18 cellular contexts compared by ENCODE assay signal in the genomic region with DNA sequence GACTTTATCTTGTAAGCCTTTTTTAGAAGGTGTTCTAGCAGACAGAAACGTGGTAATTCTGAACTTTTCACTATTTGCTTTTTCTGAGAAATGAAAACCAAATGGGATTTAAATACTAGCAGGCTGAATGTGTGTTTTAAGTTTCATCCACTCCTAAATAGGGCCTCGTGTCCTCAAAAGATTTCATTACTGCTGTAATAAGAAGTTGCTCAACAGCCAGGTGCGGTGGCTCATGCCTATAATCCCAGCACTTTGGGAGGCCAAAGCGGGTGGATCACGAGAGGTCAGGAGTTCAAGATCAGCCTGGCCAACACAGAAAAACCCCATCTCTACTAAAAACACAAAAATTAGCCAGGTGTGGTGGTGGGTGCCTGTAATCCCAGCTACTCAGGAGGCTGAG. TPM values are rescaled to one million over a fixed set of nuclear protein-coding genes. Genes with fewer than 3 reads are reported as not detected.
A peak's percentile ranks its signal among the peaks of the same experiment; 100 is the strongest.
DNase-seq lines count a peak whose midpoint lies in the region; ATAC-seq and TF ChIP-seq lines count a peak whose summit lies in the region.
"Had no signal": no experiment of that assay in that cellular context is flagged by ENCODE, and none has a peak within 500 bp of the region (broad histone marks: within the 10 kb centered on the region; RNA-seq: fewer than 3 reads in every experiment).

No MANE protein-coding gene starts in this region.

- CTCF ChIA-PET in IMR-90 (lab: Yijun Ruan, JAX), result no interaction called here

- TF ChIP-seq POLR2A in IMR-90 (IDR thresholded peaks at IDR 0.05; ENCODE audit: low read depth, low read length), result no peak
- no peak for TF ChIP-seq POLR2A in esophagus muscularis mucosa (IDR thresholded peaks at IDR 0.05; ENCODE audit: low read depth)
- TF ChIP-seq POLR2A in right lobe of liver (IDR thresholded peaks at IDR 0.05), result no peak

- intact Hi-C loops in IMR-90 (cut with micrococcal nuclease), result loop anchor here (5.0 kb wide), 1 partner anchor 172 kb away; a partner anchor contains a TSS
- intact Hi-C loops in esophagus muscularis mucosa (cut with DNase I), result no loop called here
- intact Hi-C loops in right lobe of liver (cut with DNase I), result no loop called here

- no peak overlapping the region for H4K8ac ChIP-seq in IMR-90 (ENCODE audit: low read depth in 2 of 2, low read length in 2 of 2)

- peak overlapping the region; percentile 77; the same call in 1 of the 2 replicates for H3K18ac ChIP-seq in IMR-90 (ENCODE audit: low read depth, low read length)

- H2BK15ac ChIP-seq in IMR-90 (ENCODE audit: low read depth, low read length), result no peak overlapping the region

- no peak overlapping the region; the same call in 1 of the 2 replicates for H2BK20ac ChIP-seq in IMR-90 (ENCODE audit: low read depth, low read length)

- no peak overlapping the region for H3K4ac ChIP-seq in IMR-90 (ENCODE audit: low read depth, low read length)

- dilution Hi-C loops in IMR-90 (cut with HindIII; ENCODE audit: low sequenced_read_pairs, unreplicated experiment), result no loop called here

- H4K5ac ChIP-seq in IMR-90 (ENCODE audit: low read depth, low read length), result peak overlapping the region; percentile 92; the same call in 1 of the 2 replicates

- H3K36me3 ChIP-seq in IMR-90 (ENCODE audit: control insufficient read depth, insufficient read depth, low read length) (no peaks in the 10 kb centered on the region), esophagus muscularis mucosa (no peaks in the 10 kb centered on the region), right lobe of liver (no peaks in the 10 kb centered on the region), subcutaneous abdominal adipose tissue (ENCODE audit: control insufficient read depth in 5 of 5, insufficient read depth in 5 of 5, low read length in 5 of 5) (no peaks in the 10 kb centered on the region)
- H3K36me3 ChIP-seq: cardiac muscle cell, neural progenitor cell had no signal

- H3K27me3 ChIP-seq in IMR-90 (ENCODE audit: control insufficient read depth, insufficient read depth, low read length), result no peaks in the 10 kb centered on the region; the same call in 1 of the 2 replicates
- no peaks in the 10 kb centered on the region for H3K27me3 ChIP-seq in esophagus muscularis mucosa
- no peaks in the 10 kb centered on the region for H3K27me3 ChIP-seq in right lobe of liver
- H3K27me3 ChIP-seq in subcutaneous abdominal adipose tissue (ENCODE audit: control insufficient read depth in 5 of 5, insufficient read depth in 4 of 5, low read length in 5 of 5), result no peaks in the 10 kb centered on the region
- H3K27me3 ChIP-seq: cardiac muscle cell, neural progenitor cell had no signal

- no peaks in the 10 kb centered on the region; the same call in 1 of the 2 replicates for H3K9me1 ChIP-seq in IMR-90 (ENCODE audit: insufficient read depth, low read length)

- no peak overlapping the region for H2BK5ac ChIP-seq in IMR-90 (ENCODE audit: low read depth, low read length, poor library complexity, severe bottlenecking)

- in situ Hi-C loops in IMR-90 (cut with MboI; ENCODE audit: low sequenced_read_pairs), result no loop called here

- TF ChIP-seq CTCF in IMR-90 (conservative IDR thresholded peaks at IDR 0.05; ENCODE audit: low read depth, low read length) (no peak), esophagus muscularis mucosa (IDR thresholded peaks at IDR 0.05) (no peak), right lobe of liver (IDR thresholded peaks at IDR 0.05) (no peak)

- TF ChIP-seq RAD21 in IMR-90 (IDR thresholded peaks at IDR 0.05; ENCODE audit: low read length), result no peak

- POLR2A ChIA-PET in IMR-90 (lab: Charles Lee; ENCODE audit: unreplicated experiment), result no interaction called here

- H3K4me1 ChIP-seq in IMR-90 (ENCODE audit: control insufficient read depth, insufficient read depth, low read length) (peaks cover 13% of the 10 kb centered on the region), esophagus muscularis mucosa (peaks cover 35 to 64% (median 51%) of the 10 kb centered on the region in 4 donors), right lobe of liver (peaks cover 0 to 32% (median 15%) of the 10 kb centered on the region in 4 donors), subcutaneous abdominal adipose tissue (ENCODE audit: control insufficient read depth in 5 of 5, insufficient read depth in 5 of 5, low read length in 5 of 5) (peaks cover 11 to 68% (median 62%) of the 10 kb centered on the region in 5 donors)

- no peaks in the 10 kb centered on the region for H3K79me1 ChIP-seq in IMR-90 (ENCODE audit: low read depth in 1 of 2, low read length in 2 of 2)

- no peak overlapping the region for H3K23ac ChIP-seq in IMR-90 (ENCODE audit: low read depth, low read length)

- H3K9ac ChIP-seq in IMR-90 (ENCODE audit: low read depth, low read length) (no peak overlapping the region), subcutaneous abdominal adipose tissue (ENCODE audit: low read length in 5 of 5) (peak overlapping the region in 1 of 5 donors; percentile 16)
- H3K9ac ChIP-seq: neural progenitor cell had no signal

- H2BK120ac ChIP-seq in IMR-90 (ENCODE audit: low read depth, low read length), result no peak overlapping the region

- no CpG with 5 or more reads among the region's 5 CpGs for WGBS in IMR-90 (ENCODE audit: extremely low coverage in 2 of 2, insufficient read length in 1 of 2), 2 experiments
- 71% methylated on average over 5 of the region's 5 CpGs for WGBS in esophagus muscularis mucosa
- 45% methylated on average over 5 of the region's 5 CpGs for WGBS in right lobe of liver (ENCODE audit: insufficient coverage, low coverage, low lambda C conversion rate, missing lambda C conversion rate)

- no peak overlapping the region for H3K56ac ChIP-seq in IMR-90 (ENCODE audit: extremely low read depth, insufficient read depth, low read length)

- H3K4me3 ChIP-seq in IMR-90 (ENCODE audit: insufficient read depth, low read depth, low read length) (no peak overlapping the region), esophagus muscularis mucosa (no peak overlapping the region), right lobe of liver (no peak overlapping the region), subcutaneous abdominal adipose tissue (ENCODE audit: low read depth in 1 of 5, low read length in 5 of 5) (no peak overlapping the region)
- H3K4me3 ChIP-seq: cardiac muscle cell, K562, neural progenitor cell, PC-9 had no signal

- BruUV-seq in IMR-90 (replicated peaks; lab: Mats Ljungman, UMichigan), result no TSS peak

- no peak overlapping the region for H2AFZ ChIP-seq in IMR-90 (replicated peaks; ENCODE audit: low read length, poor library complexity)
- H2AFZ ChIP-seq: neural progenitor cell, PC-9 had no signal

- H3K14ac ChIP-seq in IMR-90 (replicated peaks; ENCODE audit: low read depth, low read length), result no peak overlapping the region

- no peak for TF ChIP-seq EP300 in esophagus muscularis mucosa (IDR thresholded peaks at IDR 0.05)

- H2AK5ac ChIP-seq in IMR-90 (ENCODE audit: low read depth, low read length), result peak overlapping the region; percentile 26; the same call in 1 of the 2 replicates

- H4K91ac ChIP-seq in IMR-90 (ENCODE audit: insufficient read depth, low read depth, low read length), result no peak overlapping the region

- H4K20me1 ChIP-seq in IMR-90 (ENCODE audit: insufficient read depth, low read length), result no peaks in the 10 kb centered on the region

- H3K9me3 ChIP-seq in IMR-90 (ENCODE audit: control insufficient read depth, insufficient read depth, low read length), result no peaks in the 10 kb centered on the region
- H3K9me3 ChIP-seq in esophagus muscularis mucosa, result no peaks in the 10 kb centered on the region
- H3K9me3 ChIP-seq in right lobe of liver, result no peaks in the 10 kb centered on the region
- H3K9me3 ChIP-seq in subcutaneous abdominal adipose tissue (ENCODE audit: control insufficient read depth in 5 of 5, low read length in 5 of 5), result no peaks in the 10 kb centered on the region

- DNase-seq in IMR-90 (no peak), esophagus muscularis mucosa (ENCODE audit: extremely low spot score) (no peak), right lobe of liver (no peak), DMS 273 (lab: John Stamatoyannopoulos, UW; ENCODE audit: unreplicated experiment) (no peak)
- no peak for DNase-seq in stimulated activated CD4-positive, alpha-beta T cell treated with anti-CD3 and anti-CD28 coated beads, Interleukin-4, amount 100 ng/mL, for 4 hours
- no peak for DNase-seq in activated CD4-positive, alpha-beta T cell treated with anti-CD3 and anti-CD28 coated beads for 1 hour
- DNase-seq in stimulated activated naive CD4-positive, alpha-beta T cell treated with Interleukin-2 at 50 U/mL for 16 hours (lab: John Stamatoyannopoulos, UW), result no peak
- DNase-seq: activated T-cell treated with anti-CD3 and anti-CD28 coated beads, Interleukin-2, amount 50 U/mL, for 24 hours; glutamatergic neuron; NCI-H1048; NCI-H526 treated with DMSO at 0.1 percent for 48 hours; PC-9; stimulated activated CD4-positive, alpha-beta T cell treated with anti-CD3 and anti-CD28 coated beads, Interleukin-4, amount 100 ng/mL, for 24 hours had no signal

- no peak overlapping the region for H2AK9ac ChIP-seq in IMR-90 (replicated peaks; ENCODE audit: low read depth, low read length, poor library complexity)

- no peak for ATAC-seq in IMR-90 (ENCODE audit: low read depth)
- no peak for ATAC-seq in right lobe of liver
- ATAC-seq: K562 had no signal

- peak overlapping the region; percentile 88; the same call in 1 of the 2 replicates for H3K27ac ChIP-seq in IMR-90 (ENCODE audit: insufficient read depth, low read length)
- H3K27ac ChIP-seq in esophagus muscularis mucosa (replicated peaks in 1 of 4), result peak overlapping the region; percentile 77 to 86 (median 82)
- peak overlapping the region; percentile 82 to 95 (median 90) for H3K27ac ChIP-seq in right lobe of liver
- peak overlapping the region; percentile 96 for H3K27ac ChIP-seq in subcutaneous abdominal adipose tissue (ENCODE audit: low read depth, low read length)
- H3K27ac ChIP-seq: cardiac muscle cell, neural progenitor cell, PC-9 had no signal

- H3K4me2 ChIP-seq in IMR-90 (ENCODE audit: low read depth, low read length), result no peak overlapping the region
- H3K4me2 ChIP-seq: neural progenitor cell, PC-9 had no signal

TF ChIP-seq in IMR-90, 13 proteins besides CTCF, POLR2A, EP300 and RAD21 (continues in another document):
- no peak for TF ChIP-seq CHD1 (IDR thresholded peaks at IDR 0.05; ENCODE audit: low read depth, low read length)
- no peak for TF ChIP-seq FOS (IDR thresholded peaks at IDR 0.05; ENCODE audit: low read depth, low read length)
- TF ChIP-seq CEBPB (IDR thresholded peaks at IDR 0.05; ENCODE audit: low read depth, low read length), result no peak

RNA-seq across cellular contexts. Expression of a gene that starts 44.6 kb away (rescaled TPM):
- total RNA-seq in IMR-90 (2012; rRNA removed) (under 0.01 TPM in 2 replicates), esophagus muscularis mucosa (10 to 100 TPM; 41.1 to 69.4 (median 56.2) TPM), right lobe of liver (1 to 10 TPM; 1.0 to 6.8 (median 3.9) TPM)
- polyA plus RNA-seq in IMR-90 (2012; rRNA removed), result 0.05 TPM in 1 of 2 replicates, not detected in the other
- polyA plus RNA-seq in IMR-90 (2012; cell fraction: cytosol; rRNA removed), result 0.01 TPM in 1 of 2 replicates, not detected in the other
- polyA plus RNA-seq in IMR-90 (2012; cell fraction: nucleus; rRNA removed; ENCODE audit: low replicate concordance), result 0.56 TPM in 1 of 2 replicates, not detected in the other
- total RNA-seq: cardiac muscle cell, K562, mesothelial cell of epicardium, PC-9 had no signal
- polyA plus RNA-seq: cardiac muscle cell, K562 had no signal

RNA-seq across cellular contexts. Expression of a gene that starts 49.8 kb away (rescaled TPM):
- under 0.01 TPM in 1 of 2 replicates, not detected in the other for total RNA-seq in IMR-90 (2012; rRNA removed)
- 0.04 and 0.10 TPM in 2 replicates for polyA plus RNA-seq in IMR-90 (2012; rRNA removed)
- 0.03 TPM in 2 replicates for polyA plus RNA-seq in IMR-90 (2012; cell fraction: cytosol; rRNA removed)
- 0.09 TPM in 1 of 2 replicates, not detected in the other for polyA plus RNA-seq in IMR-90 (2012; cell fraction: nucleus; rRNA removed; ENCODE audit: low replicate concordance)
- total RNA-seq in esophagus muscularis mucosa, result 1 to 10 TPM; 2.9 to 6.3 (median 5.8) TPM
- total RNA-seq in right lobe of liver, result 100 to 1,000 TPM; 107 to 428 (median 326) TPM
- total RNA-seq: cardiac muscle cell, K562, mesothelial cell of epicardium, PC-9 had no signal
- polyA plus RNA-seq: cardiac muscle cell, K562 had no signal

Comparison
In these comparisons a context has a peak if more than half of its experiments do, and no peak if none do; other contexts are left out.
1. RNA of a gene that starts 44.6 kb away (total RNA-seq): 41.1 to 69.4 TPM in esophagus muscularis mucosa; 1.0 to 6.8 TPM in right lobe of liver and under 0.01 TPM in IMR-90; every median in the first group is over 4 times any median in the second.
2. RNA of a gene that starts 49.8 kb away (total RNA-seq): 107 to 428 TPM in right lobe of liver; 2.9 to 6.3 TPM in esophagus muscularis mucosa and under 0.01 TPM in IMR-90; every median in the first group is over 10 times any median in the second.
3. Peak in every context shown above with its lines, with median percentiles within 50 percentile points of each other: H3K27ac ChIP-seq.